In genomic region chr6:134316733-134317431, GRCh38 we compare ENCODE assay signal across 9 cellular contexts. TPM values are rescaled to one million over a fixed set of nuclear protein-coding genes. Genes with fewer than 3 reads are reported as not detected.
DNase-seq lines count a peak whose midpoint lies in the region; ATAC-seq, FAIRE-seq and TF ChIP-seq lines count a peak whose summit lies in the region.
"Had no signal": no experiment of that assay in that cellular context is flagged by ENCODE, and none has a peak within 500 bp of the region (broad histone marks: within the 10 kb centered on the region; RNA-seq: fewer than 3 reads in every experiment).

No MANE protein-coding gene starts in this region.

- H3K27ac ChIP-seq in CD8-positive, alpha-beta T cell (ENCODE audit: low read depth, low read length): peak overlapping the region; percentile 21
- H3K27ac ChIP-seq in pancreas: peak overlapping the region in 1 of 4 donors; percentile 39
- H3K27ac ChIP-seq: KMS-11 had no signal

- peak overlapping the region; percentile 91 for H3K4me3 Mint-ChIP-seq in CD8-positive, alpha-beta T cell

- DNase-seq in CD8-positive, alpha-beta T cell: no peak
- no peak for DNase-seq in NT2/D1 (ENCODE audit: low read depth, low spot score)
- DNase-seq in epithelial cell of esophagus (ENCODE audit: low read depth): no peak
- DNase-seq in pancreas: no peak
- no peak for DNase-seq in dedifferentiated amniotic fluid mesenchymal stem cell (ENCODE audit: extremely low spot score)

- CTCF ChIA-PET in CD8-positive, alpha-beta T cell (lab: Charles Lee): interaction anchor here (0.6 to 1.3 kb wide), 2 partner anchors 128 to 324 kb away, joined by 4 to 5 read pairs; no protein-coding TSS in a partner anchor

- H3K27ac Mint-ChIP-seq in CD8-positive, alpha-beta T cell: no peak overlapping the region

- H3K36me3 Mint-ChIP-seq in CD8-positive, alpha-beta T cell: no peaks in the 10 kb centered on the region

- peaks cover 17% of the 10 kb centered on the region for H3K27me3 Mint-ChIP-seq in CD8-positive, alpha-beta T cell (ENCODE audit: low read depth)

- no peaks in the 10 kb centered on the region for H3K27me3 ChIP-seq in CD8-positive, alpha-beta T cell (ENCODE audit: insufficient read depth, low read length)
- H3K27me3 ChIP-seq in NT2/D1 (ENCODE audit: insufficient read depth, insufficient read length) (peaks cover 17% of the 10 kb centered on the region), pancreas (no peaks in the 10 kb centered on the region)

- H3K9me3 Mint-ChIP-seq in CD8-positive, alpha-beta T cell: no peaks in the 10 kb centered on the region

- peaks cover 7% of the 10 kb centered on the region for H3K4me1 ChIP-seq in CD8-positive, alpha-beta T cell (ENCODE audit: insufficient read depth, low read length)
- H3K4me1 ChIP-seq in NT2/D1 (ENCODE audit: insufficient read depth, insufficient read length) (peaks cover 2% of the 10 kb centered on the region), pancreas (peaks cover 0 to 12% (median 2%) of the 10 kb centered on the region in 3 donors)

- no peak for FAIRE-seq in pancreas (lab: Jason Lieb, UNC)

- H3K9me3 ChIP-seq in CD8-positive, alpha-beta T cell (ENCODE audit: low read length): no peaks in the 10 kb centered on the region
- H3K9me3 ChIP-seq in NT2/D1 (ENCODE audit: insufficient read depth, low read length) (no peaks in the 10 kb centered on the region), pancreas (no peaks in the 10 kb centered on the region)

- no peaks in the 10 kb centered on the region for H3K36me3 ChIP-seq in CD8-positive, alpha-beta T cell (ENCODE audit: insufficient read depth, low read length)
- H3K36me3 ChIP-seq in NT2/D1 (ENCODE audit: insufficient read depth, insufficient read length, low read length) (no peaks in the 10 kb centered on the region), pancreas (no peaks in the 10 kb centered on the region)

- H3K9ac ChIP-seq in NT2/D1 (ENCODE audit: insufficient read length, low read depth): no peak overlapping the region
- H3K9ac ChIP-seq: KMS-11 had no signal

- intact Hi-C loops in CD8-positive, alpha-beta T cell (cut with DNase I, micrococcal nuclease): loop anchor here in 1 of 2 experiments (5.0 kb wide), 1 partner anchor 70 kb away; no protein-coding TSS in a partner anchor
- intact Hi-C loops in pancreas (cut with DNase I): no loop called here

- H3K4me1 Mint-ChIP-seq in CD8-positive, alpha-beta T cell (ENCODE audit: low read depth): peaks cover 18% of the 10 kb centered on the region

- peak overlapping the region; percentile 74 for H3K4me3 ChIP-seq in CD8-positive, alpha-beta T cell (ENCODE audit: low read depth, low read length)
- H3K4me3 ChIP-seq in NT2/D1 (ENCODE audit: insufficient read length, low read depth) (peak overlapping the region; percentile 32), epithelial cell of esophagus (ENCODE audit: low read length) (peak overlapping the region; percentile 48), pancreas (peak overlapping the region in 3 of 4 donors; percentile 20 to 64 (median 45))

- ATAC-seq in CD8-positive, alpha-beta T cell: no peak
- ATAC-seq in pancreas (peak in 1 of 4 donors; percentile 7), HG03095 (IDR thresholded peaks at IDR 0.05; ENCODE audit: unreplicated experiment) (no peak), HG02973 (IDR thresholded peaks at IDR 0.05; ENCODE audit: unreplicated experiment) (no peak), HG02884 (IDR thresholded peaks at IDR 0.05; ENCODE audit: unreplicated experiment) (no peak)

- TF ChIP-seq CTCF in CD8-positive, alpha-beta T cell (IDR thresholded peaks at IDR 0.05): no peak
- TF ChIP-seq CTCF in epithelial cell of esophagus (IDR thresholded peaks at IDR 0.05; ENCODE audit: insufficient read depth, low read depth, low read length, missing control alignments) (no peak), pancreas (IDR thresholded peaks at IDR 0.05) (no peak)

- WGBS in pancreas, 2 donors: 50 to 63% methylated on average over 6 of the region's 6 CpGs

- POLR2A ChIA-PET in CD8-positive, alpha-beta T cell (lab: Charles Lee): interaction anchor here (0.7 to 1.1 kb wide), 3 partner anchors 13 to 1544 kb away, joined by 3 to 4 read pairs (median 3); no protein-coding TSS in a partner anchor

RNA-seq across cellular contexts. Expression of gene SGK1, which starts 1.0 kb away (rescaled TPM):
- total RNA-seq in CD8-positive, alpha-beta T cell: 100 to 1,000 TPM; 127 to 128 TPM
- 100 to 1,000 TPM in 3 of 6 donors, 10 to 100 TPM in 3; 56.8 to 189 (median 112) TPM for total RNA-seq in pancreas
- 10 to 100 TPM; 60.2 to 92.7 TPM for polyA plus RNA-seq in pancreas
